8 cellular contexts compared by ENCODE assay signal in genomic region chr20:32109392-32110172, GRCh38. TPM values are rescaled to one million over a fixed set of nuclear protein-coding genes. Genes with fewer than 3 reads are reported as not detected.
DNase-seq lines count a peak whose midpoint lies in the region; ATAC-seq, FAIRE-seq and TF ChIP-seq lines count a peak whose summit lies in the region.

TSS of gene TM9SF4 (plus strand) at chr20:32109714. CDS start at chr20:32109741, 27 bp downstream.

- TF ChIP-seq POLR2A in GM12892 (IDR thresholded peaks at IDR 0.05; ENCODE audit: low read depth, low read length) (peak; percentile 95), upper lobe of left lung (IDR thresholded peaks at IDR 0.05) (peak in 3 of 4 donors; percentile 33 to 83 (median 48))

- TF ChIP-seq EP300 in upper lobe of left lung (IDR thresholded peaks at IDR 0.05) = no peak

- H3K36me3 ChIP-seq in heart right ventricle = peaks cover 0 to under 1% (median 0%) of the 10 kb centered on the region in 9 donors
- H3K36me3 ChIP-seq in upper lobe of left lung = peaks cover 0 to 5% (median 0%) of the 10 kb centered on the region in 4 donors

- intact Hi-C loops in heart right ventricle (cut with DNase I) (loop anchor here in 2 of 10 donors (5.0 to 10.0 kb wide), 2 partner anchors 95 to 98 kb away; partner anchors contain the start of genes PLAGL2 (in 2 of the 2) and POFUT1 (in 2 of the 2)), posterior cingulate gyrus (cut with DNase I) (loop anchor here (1.0 to 10.0 kb wide), 2 partner anchors 98 to 155 kb away; partner anchors contain the start of genes PDRG1, PLAGL2 and POFUT1)

- no peak for TF ChIP-seq CTCF in heart right ventricle (IDR thresholded peaks at IDR 0.05)
- TF ChIP-seq CTCF in upper lobe of left lung (IDR thresholded peaks at IDR 0.05) = no peak

- FAIRE-seq in GM12892 (lab: Jason Lieb, UNC) = peak; percentile 90

- H3K9me3 ChIP-seq in heart right ventricle (no peaks in the 10 kb centered on the region), upper lobe of left lung (no peaks in the 10 kb centered on the region)

- H3K27ac ChIP-seq in heart right ventricle = peak within 1 kb of the TSS; percentile 80 to 99 (median 97)
- H3K27ac ChIP-seq in upper lobe of left lung = peak within 1 kb of the TSS; percentile 95 to 100 (median 99)

- WGBS in heart right ventricle, 2 donors = 0% methylated on average over 38 of the region's 38 CpGs
- WGBS in upper lobe of left lung, 2 donors = 0% methylated on average over 33 to 36 of the region's 38 CpGs

- DNase-seq in GM12892 (ENCODE audit: insufficient read length) = peak; percentile 69
- DNase-seq in NCI-H146 (lab: John Stamatoyannopoulos, UW) = peak; percentile 99
- peak; percentile 66 to 94 (median 82) for DNase-seq in T-helper 1 cell
- DNase-seq in amniotic epithelial cell (ENCODE audit: low read depth) = peak; percentile 92
- peak; percentile 87 to 95 for DNase-seq in heart right ventricle
- DNase-seq in posterior cingulate gyrus = peak; percentile 84 to 98 (median 94)
- peak; percentile 83 to 86 for DNase-seq in upper lobe of left lung

- peak; percentile 88 for ATAC-seq in HG02852 (IDR thresholded peaks at IDR 0.05; ENCODE audit: unreplicated experiment)
- peak; percentile 93 to 97 (median 96) for ATAC-seq in heart right ventricle
- ATAC-seq in upper lobe of left lung (ENCODE audit: low FRiP score in 2 of 2) = peak; percentile 95 to 96

- H3K4me1 ChIP-seq in heart right ventricle = peaks cover 0 to 47% (median 34%) of the 10 kb centered on the region in 9 donors
- peaks cover 21 to 40% (median 39%) of the 10 kb centered on the region in 4 donors for H3K4me1 ChIP-seq in upper lobe of left lung

- H3K27me3 ChIP-seq in heart right ventricle (no peaks in the 10 kb centered on the region), upper lobe of left lung (no peaks in the 10 kb centered on the region)

- peak within 1 kb of the TSS; percentile 69 to 96 (median 81) for H3K4me3 ChIP-seq in heart right ventricle
- H3K4me3 ChIP-seq in upper lobe of left lung = peak within 1 kb of the TSS; percentile 78 to 96 (median 86)

RNA-seq across cellular contexts. Expression of gene TM9SF4, which starts in this region (rescaled TPM):
- polyA plus RNA-seq in GM12892 (2012; ENCODE audit: missing spikeins) = 22.0 TPM
- total RNA-seq in heart right ventricle (10 to 100 TPM; 27.9 to 36.0 (median 31.6) TPM), upper lobe of left lung (10 to 100 TPM; 26.7 to 48.0 (median 37.1) TPM)
- 10 to 100 TPM; 19.2 to 21.1 TPM for polyA plus RNA-seq in heart right ventricle

Comparison
In these comparisons a context has a peak if more than half of its experiments do, and no peak if none do; other contexts are left out.
1. Peak in every context shown above with its lines: DNase-seq, ATAC-seq, H3K4me3 ChIP-seq and H3K27ac ChIP-seq.